ENCODE assay signal across 15 cellular contexts in the genomic region with DNA sequence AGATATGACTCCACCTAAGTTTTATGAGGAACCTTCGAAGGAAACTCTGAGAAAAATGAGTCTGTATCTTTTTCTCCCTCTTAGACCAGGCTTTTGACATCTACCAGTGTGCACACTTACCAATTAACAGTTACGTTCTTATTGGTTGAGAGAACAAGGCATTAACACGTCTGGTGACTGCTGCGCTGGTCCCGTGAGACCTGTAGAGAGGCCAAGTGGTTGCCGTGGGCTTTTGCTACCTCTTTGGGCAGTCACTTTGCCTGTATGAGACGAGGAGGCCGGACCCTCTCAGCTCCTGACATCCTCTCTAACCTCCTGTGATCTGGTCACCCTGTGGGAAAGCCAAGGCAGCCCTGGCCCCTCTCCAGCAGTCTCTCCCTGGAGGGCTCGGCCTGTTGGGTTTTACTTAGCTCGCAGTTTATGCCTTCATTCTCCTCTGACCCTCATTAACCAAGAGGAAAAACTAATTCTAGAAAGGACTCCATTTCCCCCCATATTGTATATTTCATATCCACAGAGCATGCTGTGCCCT.
"Had no signal": no experiment of that assay in that cellular context is flagged by ENCODE, and none has a peak within 500 bp of the region (broad histone marks: within the 10 kb centered on the region; RNA-seq: fewer than 3 reads in every experiment).

No MANE protein-coding gene starts in this region.

- H3K27me3 ChIP-seq: testis had no signal

- H3K4me3 ChIP-seq: testis had no signal

- H3K27ac ChIP-seq: testis had no signal

- H3K4me1 Mint-ChIP-seq: activated CD8-positive, alpha-beta memory T cell treated with anti-CD3 and anti-CD28 coated beads, Interleukin-2, amount 10 ng/mL, durations not matched to agents 7 days and 5 days; activated naive CD4-positive, alpha-beta T cell treated with anti-CD3 and anti-CD28 coated beads, Interleukin-2, amount 50 U/mL, for 24 hours had no signal

- H3K27me3 Mint-ChIP-seq: activated CD8-positive, alpha-beta memory T cell treated with anti-CD3 and anti-CD28 coated beads, Interleukin-2, amount 10 ng/mL, durations not matched to agents 7 days and 5 days; activated naive CD4-positive, alpha-beta T cell treated with anti-CD3 and anti-CD28 coated beads, Interleukin-2, amount 50 U/mL, for 24 hours; activated T-cell treated with anti-CD3 and anti-CD28 coated beads, Interleukin-2, amount 50 U/mL, for 24 hours; central memory CD8-positive, alpha-beta T cell; naive B cell; stimulated activated naive CD8-positive, alpha-beta T cell treated with anti-CD3 and anti-CD28 coated beads, Interleukin-15, Interleukin-2, amounts not matched to agents 100 ng/mL and 50 ng/mL, for 24 hours had no signal

- H3K27ac Mint-ChIP-seq: activated CD8-positive, alpha-beta memory T cell treated with anti-CD3 and anti-CD28 coated beads, Interleukin-2, amount 10 ng/mL, durations not matched to agents 7 days and 5 days; activated naive CD4-positive, alpha-beta T cell treated with anti-CD3 and anti-CD28 coated beads, Interleukin-2, amount 50 U/mL, for 24 hours; activated T-cell treated with anti-CD3 and anti-CD28 coated beads, Interleukin-2, amount 50 U/mL, for 24 hours; progenitor cell of endocrine pancreas; stimulated activated naive CD8-positive, alpha-beta T cell treated with anti-CD3 and anti-CD28 coated beads, Interleukin-15, Interleukin-2, amounts not matched to agents 100 ng/mL and 50 ng/mL, for 24 hours had no signal

- ATAC-seq: activated CD8-positive, alpha-beta memory T cell treated with anti-CD3 and anti-CD28 coated beads, Interleukin-2, amount 10 ng/mL, durations not matched to agents 7 days and 5 days had no signal

- H3K36me3 Mint-ChIP-seq: activated CD8-positive, alpha-beta memory T cell treated with anti-CD3 and anti-CD28 coated beads, Interleukin-2, amount 10 ng/mL, durations not matched to agents 7 days and 5 days; activated naive CD4-positive, alpha-beta T cell treated with anti-CD3 and anti-CD28 coated beads, Interleukin-2, amount 50 U/mL, for 24 hours had no signal

- DNase-seq: activated CD4-positive, alpha-beta T cell treated with anti-CD3 and anti-CD28 coated beads for 1 hour; activated CD4-positive, alpha-beta T cell treated with anti-CD3 and anti-CD28 coated beads, Interleukin-2, amount 50 U/mL, for 48 hours; activated CD8-positive, alpha-beta memory T cell treated with anti-CD3 and anti-CD28 coated beads, Interleukin-2, amount 10 ng/mL, durations not matched to agents 7 days and 5 days; activated effector memory CD4-positive, alpha-beta T cell treated with Interleukin-2 at 50 U/mL for 16 hours; activated T-cell treated with anti-CD3 and anti-CD28 coated beads, Interleukin-2, amount 50 U/mL, for 24 hours; erythroblast; naive B cell; occipital lobe; stimulated activated CD4-positive, alpha-beta T cell treated with anti-CD3 and anti-CD28 coated beads, Interleukin-2, amount 100 ng/mL, for 48 hours; stimulated activated CD8-positive, alpha-beta memory T cell treated with anti-CD3 and anti-CD28 coated beads, Interleukin-4, amount 100 ng/mL, for 48 hours; testis had no signal

- H3K9me3 ChIP-seq: testis had no signal

- H3K9me3 Mint-ChIP-seq: activated naive CD4-positive, alpha-beta T cell treated with anti-CD3 and anti-CD28 coated beads, Interleukin-2, amount 50 U/mL, for 24 hours; activated T-cell treated with anti-CD3 and anti-CD28 coated beads, Interleukin-2, amount 50 U/mL, for 24 hours; central memory CD8-positive, alpha-beta T cell; naive B cell had no signal

- H3K4me3 Mint-ChIP-seq: activated CD8-positive, alpha-beta memory T cell treated with anti-CD3 and anti-CD28 coated beads, Interleukin-2, amount 10 ng/mL, durations not matched to agents 7 days and 5 days; activated naive CD4-positive, alpha-beta T cell treated with anti-CD3 and anti-CD28 coated beads, Interleukin-2, amount 50 U/mL, for 24 hours; activated T-cell treated with anti-CD3 and anti-CD28 coated beads, Interleukin-2, amount 50 U/mL, for 24 hours; central memory CD8-positive, alpha-beta T cell; naive B cell; stimulated activated naive CD8-positive, alpha-beta T cell treated with anti-CD3 and anti-CD28 coated beads, Interleukin-15, Interleukin-2, amounts not matched to agents 100 ng/mL and 50 ng/mL, for 24 hours had no signal
